13 cellular contexts compared by ENCODE assay signal in the genomic region with DNA sequence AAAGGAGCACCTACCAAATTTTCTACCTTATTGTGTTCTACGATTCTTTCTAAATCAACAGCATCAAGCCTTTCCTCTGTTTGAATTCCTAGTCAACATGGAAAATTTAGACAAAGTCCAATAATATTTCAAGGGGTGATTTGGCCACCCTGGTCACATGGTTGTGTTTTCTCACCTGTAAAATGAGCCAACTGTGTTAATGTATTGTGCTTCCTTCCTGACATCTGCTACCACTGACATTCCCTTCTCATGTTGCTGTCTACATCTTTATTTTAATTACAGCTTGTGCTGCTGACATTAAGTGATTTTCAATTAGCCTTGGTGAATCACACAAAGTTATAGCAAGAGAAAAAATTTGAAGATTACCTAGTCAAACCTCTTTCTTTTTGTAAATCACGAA.
"Had no signal": no experiment of that assay in that cellular context is flagged by ENCODE, and none has a peak within 500 bp of the region (broad histone marks: within the 10 kb centered on the region; RNA-seq: fewer than 3 reads in every experiment).

No MANE protein-coding gene starts in this region.

- H3K4me1 ChIP-seq: heart right ventricle, left ventricle myocardium inferior, lower lobe of right lung, right atrium auricular region, sigmoid colon, uterus had no signal

- H3K9me3 ChIP-seq: lower lobe of right lung, ovary, right atrium auricular region, sigmoid colon, uterus had no signal

- DNase-seq: effector memory CD4-positive, alpha-beta T cell; heart right ventricle; islet precursor cell; left ventricle myocardium inferior; lower lobe of right lung; natural killer cell; ovary; sigmoid colon; stimulated activated naive CD4-positive, alpha-beta T cell treated with Interleukin-2 at 50 U/mL for 16 hours; uterus had no signal

- H3K36me3 ChIP-seq: heart right ventricle, left ventricle myocardium inferior, lower lobe of right lung, ovary, right atrium auricular region, sigmoid colon, uterus had no signal

- H3K4me3 ChIP-seq: heart right ventricle, left ventricle myocardium inferior, lower lobe of right lung, ovary, right atrium auricular region, sigmoid colon, skin epidermis, uterus had no signal

- H3K27me3 ChIP-seq: heart right ventricle, ovary, right atrium auricular region, sigmoid colon, uterus had no signal

- ATAC-seq: esophagus mucosa, heart right ventricle, lower lobe of right lung, natural killer cell had no signal

- H3K27ac ChIP-seq: heart right ventricle, left ventricle myocardium inferior, lower lobe of right lung, ovary, right atrium auricular region, sigmoid colon, skin epidermis, uterus had no signal
